Comparison of ENCODE assay signal across 8 cellular contexts in the genomic region with DNA sequence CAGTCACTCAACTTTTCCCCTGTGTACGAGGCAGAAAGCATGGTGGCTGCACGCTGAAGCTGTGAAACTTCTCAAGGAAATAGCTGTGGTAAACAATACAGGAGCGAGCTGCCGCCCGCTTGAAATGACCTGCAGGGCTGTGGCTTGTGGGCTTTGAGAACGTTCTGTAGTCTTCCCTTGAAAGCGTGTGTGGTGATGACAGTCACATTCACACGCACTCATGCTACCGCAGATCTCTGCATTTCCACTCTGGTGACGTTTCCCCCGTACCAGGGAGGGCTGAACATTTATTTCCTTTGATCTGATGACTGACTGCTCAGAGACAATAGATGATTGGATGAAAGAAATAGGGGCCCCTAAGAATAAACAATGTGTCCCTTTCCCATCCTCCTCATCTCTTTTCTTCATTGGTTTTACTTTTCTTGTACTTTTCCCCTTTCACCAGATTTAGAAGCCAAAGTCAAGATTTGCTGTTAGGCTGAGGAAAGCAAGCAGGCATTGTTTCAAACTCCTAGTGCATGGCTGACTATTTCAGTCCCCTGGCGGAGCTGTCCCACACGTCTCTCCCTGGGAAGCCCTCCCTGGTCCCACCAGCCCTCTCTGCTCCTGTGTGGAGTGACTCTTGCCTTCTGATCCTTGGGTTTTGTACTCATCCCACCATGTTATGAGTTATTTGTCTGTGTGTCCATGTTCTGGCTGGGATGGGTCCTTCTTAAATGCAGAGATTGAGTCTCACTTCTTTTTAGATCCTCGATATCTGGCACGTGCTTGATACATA. TPM values are rescaled to one million over a fixed set of nuclear protein-coding genes. Genes with fewer than 3 reads are reported as not detected.
DNase-seq lines count a peak whose midpoint lies in the region; ATAC-seq and TF ChIP-seq lines count a peak whose summit lies in the region.

No MANE protein-coding gene starts in this region.

- ATAC-seq in HG02759 (IDR thresholded peaks at IDR 0.05; ENCODE audit: unreplicated experiment) (peak; percentile 46), T-helper 17 cell (peak; percentile 74), GM21526 (IDR thresholded peaks at IDR 0.05; ENCODE audit: low FRiP score, unreplicated experiment) (no peak)
- ATAC-seq in naive thymus-derived CD8-positive, alpha-beta T cell: peak; percentile 76 to 80

- CTCF ChIA-PET in CD8-positive, alpha-beta memory T cell (lab: Charles Lee): interaction anchor here (0.7 to 3.8 kb wide), 9 partner anchors 8 to 434 kb away, joined by 3 to 26 read pairs (median 3); partner anchors contain the start of gene DYNLT1

- peaks cover 65 to 80% (median 65%) of the 10 kb centered on the region in 3 donors for H3K4me1 Mint-ChIP-seq in CD8-positive, alpha-beta memory T cell
- peaks cover 53% of the 10 kb centered on the region for H3K4me1 Mint-ChIP-seq in T-helper 17 cell
- peaks cover 23 to 75% (median 66%) of the 10 kb centered on the region in 4 donors for H3K4me1 Mint-ChIP-seq in naive thymus-derived CD8-positive, alpha-beta T cell

- H3K9ac ChIP-seq in stomach smooth muscle (ENCODE audit: low read length in 2 of 2): no peak overlapping the region

- no peak for TF ChIP-seq CTCF in astrocyte of the spinal cord (IDR thresholded peaks at IDR 0.05; ENCODE audit: low read depth, low read length)

- H3K4me1 ChIP-seq in CD8-positive, alpha-beta memory T cell (ENCODE audit: insufficient read depth, low read length): peaks cover 59% of the 10 kb centered on the region
- H3K4me1 ChIP-seq in stomach smooth muscle (ENCODE audit: control insufficient read depth, insufficient read depth, low read length): peaks cover 13% of the 10 kb centered on the region

- DNase-seq in CD8-positive, alpha-beta memory T cell: peak; percentile 78 to 98 (median 96)
- DNase-seq in T-helper 17 cell: peak; percentile 58 to 82 (median 74)
- peak; percentile 66 for DNase-seq in astrocyte of the spinal cord (ENCODE audit: low read depth, low spot score)
- peak; percentile 63 to 99 (median 94) for DNase-seq in naive thymus-derived CD8-positive, alpha-beta T cell
- DNase-seq in GM03348 (ENCODE audit: low spot score): no peak

- peak overlapping the region; percentile 68 for H3K27ac ChIP-seq in CD8-positive, alpha-beta memory T cell (ENCODE audit: low read depth, low read length)
- H3K27ac ChIP-seq in stomach smooth muscle (ENCODE audit: low read length): peak overlapping the region; percentile 84

- H3K36me3 ChIP-seq in CD8-positive, alpha-beta memory T cell (ENCODE audit: insufficient read depth, low read length): no peaks in the 10 kb centered on the region
- no peaks in the 10 kb centered on the region for H3K36me3 ChIP-seq in stomach smooth muscle (ENCODE audit: control insufficient read depth in 2 of 2, insufficient read depth in 2 of 2, low read length in 2 of 2)

- in situ Hi-C loops in astrocyte of the spinal cord (cut with HindIII; ENCODE audit: low sequenced_read_pairs): no loop called here

- peaks cover 0 to 2% of the 10 kb centered on the region in 2 donors for H3K27me3 Mint-ChIP-seq in CD8-positive, alpha-beta memory T cell
- no peaks in the 10 kb centered on the region for H3K27me3 Mint-ChIP-seq in T-helper 17 cell
- H3K27me3 Mint-ChIP-seq in naive thymus-derived CD8-positive, alpha-beta T cell: peaks cover 0 to 2% (median 0%) of the 10 kb centered on the region in 5 donors

- peaks cover 7 to 50% (median 16%) of the 10 kb centered on the region in 3 donors for H3K36me3 Mint-ChIP-seq in CD8-positive, alpha-beta memory T cell
- no peaks in the 10 kb centered on the region for H3K36me3 Mint-ChIP-seq in T-helper 17 cell (ENCODE audit: low read depth)
- H3K36me3 Mint-ChIP-seq in naive thymus-derived CD8-positive, alpha-beta T cell: peaks cover 0 to 8% (median 0%) of the 10 kb centered on the region in 3 donors

- H3K27ac Mint-ChIP-seq in CD8-positive, alpha-beta memory T cell: peak overlapping the region; percentile 97 to 100 (median 98)
- peak overlapping the region; percentile 99 for H3K27ac Mint-ChIP-seq in T-helper 17 cell
- H3K27ac Mint-ChIP-seq in naive thymus-derived CD8-positive, alpha-beta T cell: peak overlapping the region; percentile 90 to 100 (median 99)

- peaks cover 0 to 2% (median 0%) of the 10 kb centered on the region in 5 donors for H3K9me3 Mint-ChIP-seq in CD8-positive, alpha-beta memory T cell
- no peaks in the 10 kb centered on the region for H3K9me3 Mint-ChIP-seq in naive thymus-derived CD8-positive, alpha-beta T cell

- H3K4me3 ChIP-seq in CD8-positive, alpha-beta memory T cell (ENCODE audit: low read length): peak overlapping the region; percentile 48
- H3K4me3 ChIP-seq in astrocyte of the spinal cord (ENCODE audit: low read depth, low read length) (no peak overlapping the region), stomach smooth muscle (ENCODE audit: low read length in 2 of 2) (peak overlapping the region in 1 of 2 donors; percentile 49)

- H3K9me3 ChIP-seq in CD8-positive, alpha-beta memory T cell (ENCODE audit: low read length): no peaks in the 10 kb centered on the region
- no peaks in the 10 kb centered on the region for H3K9me3 ChIP-seq in T-helper 17 cell (ENCODE audit: control insufficient read depth, low read length, poor library complexity, severe bottlenecking)
- no peaks in the 10 kb centered on the region for H3K9me3 ChIP-seq in stomach smooth muscle (ENCODE audit: control insufficient read depth in 2 of 2, low read length in 2 of 2)

- H3K27me3 ChIP-seq in CD8-positive, alpha-beta memory T cell (ENCODE audit: insufficient read depth, low read length, poor library complexity, severe bottlenecking): no peaks in the 10 kb centered on the region
- H3K27me3 ChIP-seq in stomach smooth muscle (ENCODE audit: control insufficient read depth in 1 of 2, insufficient read depth in 2 of 2, low read length in 2 of 2): no peaks in the 10 kb centered on the region

- POLR2A ChIA-PET in CD8-positive, alpha-beta memory T cell (lab: Charles Lee): interaction anchor here (0.7 to 2.0 kb wide), 7 partner anchors 8 to 378 kb away, joined by 3 to 46 read pairs (median 3); partner anchors contain the start of gene DYNLT1
- POLR2A ChIA-PET in naive thymus-derived CD8-positive, alpha-beta T cell (lab: Charles Lee): interaction anchor here (0.5 to 6.0 kb wide), 14 partner anchors 9 to 775 kb away, joined by 3 to 55 read pairs (median 4); partner anchors contain the start of gene DYNLT1

- peak overlapping the region; percentile 73 to 86 (median 82) for H3K4me3 Mint-ChIP-seq in CD8-positive, alpha-beta memory T cell
- peak overlapping the region; percentile 84 for H3K4me3 Mint-ChIP-seq in T-helper 17 cell
- peak overlapping the region; percentile 70 to 89 (median 82) for H3K4me3 Mint-ChIP-seq in naive thymus-derived CD8-positive, alpha-beta T cell

RNA-seq across cellular contexts. Expression of gene SYTL3, which starts 3.9 kb away (rescaled TPM):
- 100 to 1,000 TPM in 1 of 2 experiments, 10 to 100 TPM in 1; 96.6 to 102 TPM for total RNA-seq in CD8-positive, alpha-beta memory T cell
- polyA plus RNA-seq in CD8-positive, alpha-beta memory T cell: 19.5 TPM
- total RNA-seq in T-helper 17 cell: 10 to 100 TPM; 28.9 to 36.1 TPM
- total RNA-seq in naive thymus-derived CD8-positive, alpha-beta T cell: 10 to 100 TPM; 11.1 to 13.6 TPM
- 10 to 100 TPM; 15.7 to 16.1 (median 15.8) TPM for polyA plus RNA-seq in naive thymus-derived CD8-positive, alpha-beta T cell

RNA-seq across cellular contexts. Expression of gene DYNLT1, which starts 9.2 kb away (rescaled TPM):
- total RNA-seq in CD8-positive, alpha-beta memory T cell: 100 to 1,000 TPM in 1 of 2 experiments, 10 to 100 TPM in 1; 94.8 to 103 TPM
- polyA plus RNA-seq in CD8-positive, alpha-beta memory T cell: 83.2 TPM
- total RNA-seq in T-helper 17 cell: 100 to 1,000 TPM in 1 of 2 donors, 10 to 100 TPM in 1; 87.2 to 107 TPM
- 10 to 100 TPM; 54.4 to 54.7 TPM for total RNA-seq in naive thymus-derived CD8-positive, alpha-beta T cell
- polyA plus RNA-seq in naive thymus-derived CD8-positive, alpha-beta T cell: 10 to 100 TPM; 63.3 to 78.6 (median 63.7) TPM
